Comparison of ENCODE assay signal across 8 cellular contexts in the genomic region with DNA sequence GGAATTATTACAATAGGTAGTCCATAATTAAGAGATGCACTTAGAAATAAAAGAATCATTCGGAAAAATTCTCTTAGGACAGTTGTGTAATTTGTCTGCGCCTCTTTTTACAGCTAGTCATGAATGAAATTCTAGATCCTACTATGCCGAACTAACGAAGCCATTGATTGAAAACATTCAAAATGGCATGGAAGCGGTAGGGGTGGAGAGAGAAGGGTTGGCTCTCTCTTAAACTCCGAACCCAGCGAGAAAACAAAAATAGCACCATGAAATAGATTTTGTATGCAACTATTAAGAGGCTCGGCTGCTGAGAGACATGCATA. TPM values are rescaled to one million over a fixed set of nuclear protein-coding genes. Genes with fewer than 3 reads are reported as not detected.
DNase-seq lines count a peak whose midpoint lies in the region; ATAC-seq and TF ChIP-seq lines count a peak whose summit lies in the region.

No MANE protein-coding gene starts in this region.

- no peak for TF ChIP-seq EP300 in stomach (IDR thresholded peaks at IDR 0.05)

- H3K27me3 ChIP-seq in stomach = no peaks in the 10 kb centered on the region

- no peak for ATAC-seq in activated T-cell treated with anti-CD3 and anti-CD28 coated beads, Interleukin-2, amount 50 U/mL, for 72 hours (replicated peaks in 1 of 2)
- no peak for ATAC-seq in HG02610 (IDR thresholded peaks at IDR 0.05; ENCODE audit: unreplicated experiment)

- intact Hi-C loops in activated CD4-positive, alpha-beta memory T cell treated with anti-CD3 and anti-CD28 coated beads for 36 hours (cut with micrococcal nuclease) = loop anchor here (5.0 to 10.0 kb wide), 6 partner anchors 282 to 779 kb away; a partner anchor contains a TSS
- intact Hi-C loops in stomach (cut with DNase I; ENCODE audit: low total_unique reads) = no loop called here

- H3K9me3 Mint-ChIP-seq in activated T-cell treated with anti-CD3 and anti-CD28 coated beads, Interleukin-2, amount 50 U/mL, for 72 hours = no peaks in the 10 kb centered on the region
- no peaks in the 10 kb centered on the region for H3K9me3 Mint-ChIP-seq in activated CD4-positive, alpha-beta memory T cell treated with anti-CD3 and anti-CD28 coated beads for 36 hours

- H3K27ac Mint-ChIP-seq in activated T-cell treated with anti-CD3 and anti-CD28 coated beads, Interleukin-2, amount 50 U/mL, for 72 hours = peak overlapping the region; percentile 94
- peak overlapping the region; percentile 100 for H3K27ac Mint-ChIP-seq in activated CD4-positive, alpha-beta memory T cell treated with anti-CD3 and anti-CD28 coated beads for 36 hours

- peak overlapping the region in 2 of 5 donors; percentile 90 for H3K27ac ChIP-seq in stomach

- TF ChIP-seq CTCF in stomach (IDR thresholded peaks at IDR 0.05) = no peak

- 3 to 7% (median 6%) methylated on average over 8 of the region's 8 CpGs for WGBS in stomach, 5 donors

- no peak for DNase-seq in activated T-cell treated with anti-CD3 and anti-CD28 coated beads, Interleukin-2, amount 50 U/mL, for 72 hours
- DNase-seq in activated T-cell treated with anti-CD3 and anti-CD28 coated beads, Interleukin-2, amount 50 U/mL, for 48 hours = no peak
- no peak for DNase-seq in activated CD4-positive, alpha-beta memory T cell treated with anti-CD3 and anti-CD28 coated beads for 36 hours
- no peak for DNase-seq in stomach
- DNase-seq in activated effector memory CD4-positive, alpha-beta T cell treated with Interleukin-2 at 50 U/mL for 16 hours = no peak
- DNase-seq in erythroblast (lab: John Stamatoyannopoulos, UW) = no peak

- H3K36me3 Mint-ChIP-seq in activated T-cell treated with anti-CD3 and anti-CD28 coated beads, Interleukin-2, amount 50 U/mL, for 72 hours (ENCODE audit: insufficient read depth in 2 of 2) = peaks cover 7 to 20% of the 10 kb centered on the region in 2 donors
- H3K36me3 Mint-ChIP-seq in activated CD4-positive, alpha-beta memory T cell treated with anti-CD3 and anti-CD28 coated beads for 36 hours = peaks cover 17% of the 10 kb centered on the region

- peak overlapping the region; percentile 83 for H3K4me3 ChIP-seq in iPS-11a (ENCODE audit: low read depth, low read length)
- H3K4me3 ChIP-seq in stomach = peak overlapping the region; percentile 78 to 92 (median 80)

- TF ChIP-seq POLR2A in stomach (IDR thresholded peaks at IDR 0.05) = no peak
- no peak for TF ChIP-seq POLR2A in erythroblast (IDR thresholded peaks at IDR 0.05; ENCODE audit: low read length)

- CTCF ChIA-PET in activated CD4-positive, alpha-beta memory T cell treated with anti-CD3 and anti-CD28 coated beads for 36 hours (lab: Charles Lee) = interaction anchor here (0.7 to 1.1 kb wide), 2 partner anchors 370 to 423 kb away, joined by 3 read pairs; no protein-coding TSS in a partner anchor

- POLR2A ChIA-PET in activated CD4-positive, alpha-beta memory T cell treated with anti-CD3 and anti-CD28 coated beads for 36 hours (lab: Charles Lee) = interaction anchor here (0.7 to 3.0 kb wide), 4 partner anchors 57 to 128 kb away, joined by 3 to 40 read pairs (median 4); a partner anchor contains a TSS

- H3K4me3 Mint-ChIP-seq in activated T-cell treated with anti-CD3 and anti-CD28 coated beads, Interleukin-2, amount 50 U/mL, for 72 hours = peak overlapping the region; percentile 98 to 99
- peak overlapping the region; percentile 96 for H3K4me3 Mint-ChIP-seq in activated CD4-positive, alpha-beta memory T cell treated with anti-CD3 and anti-CD28 coated beads for 36 hours

- H3K4me1 Mint-ChIP-seq in activated T-cell treated with anti-CD3 and anti-CD28 coated beads, Interleukin-2, amount 50 U/mL, for 72 hours (ENCODE audit: low read depth) = peaks cover 48% of the 10 kb centered on the region
- peaks cover 44% of the 10 kb centered on the region for H3K4me1 Mint-ChIP-seq in activated CD4-positive, alpha-beta memory T cell treated with anti-CD3 and anti-CD28 coated beads for 36 hours (ENCODE audit: low read depth)

- H3K36me3 ChIP-seq in stomach = no peaks in the 10 kb centered on the region

- peaks cover 0 to 32% (median 20%) of the 10 kb centered on the region in 4 donors for H3K4me1 ChIP-seq in stomach

- no peaks in the 10 kb centered on the region for H3K9me3 ChIP-seq in stomach

- H3K27me3 Mint-ChIP-seq in activated T-cell treated with anti-CD3 and anti-CD28 coated beads, Interleukin-2, amount 50 U/mL, for 72 hours (ENCODE audit: low read depth) = no peaks in the 10 kb centered on the region
- H3K27me3 Mint-ChIP-seq in activated CD4-positive, alpha-beta memory T cell treated with anti-CD3 and anti-CD28 coated beads for 36 hours = peaks cover 4% of the 10 kb centered on the region

RNA-seq across cellular contexts. Expression of a gene that starts 1.1 kb away (rescaled TPM):
- 10 to 100 TPM; 22.5 to 36.3 TPM for total RNA-seq in activated T-cell treated with anti-CD3 and anti-CD28 coated beads, Interleukin-2, amount 50 U/mL, for 72 hours
- 10 to 100 TPM; 24.5 to 25.5 TPM for total RNA-seq in activated CD4-positive, alpha-beta memory T cell treated with anti-CD3 and anti-CD28 coated beads for 36 hours
- 10 to 100 TPM in 2 of 5 donors, 1 to 10 TPM in 3; 1.7 to 56.9 (median 9.3) TPM for total RNA-seq in stomach
- 1 to 10 TPM in 1 of 3 donors, under 1 TPM in 2; 0.56 to 1.6 (median 0.76) TPM for polyA plus RNA-seq in stomach
